Comparison of ENCODE assay signal across 8 cellular contexts in genomic region chr16:30894540-30895368, GRCh38. TPM values are rescaled to one million over a fixed set of nuclear protein-coding genes. Genes with fewer than 3 reads are reported as not detected.
DNase-seq lines count a peak whose midpoint lies in the region; ATAC-seq, FAIRE-seq and TF ChIP-seq lines count a peak whose summit lies in the region.

No MANE protein-coding gene starts in this region.

- peak overlapping the region; percentile 64 for H3K4me2 ChIP-seq in A549

- H3K27ac ChIP-seq in A549 (peak overlapping the region; percentile 79 to 95), HUES48 (ENCODE audit: low read depth, low read length) (peak overlapping the region; percentile 51)

- no peak for TF ChIP-seq POLR2A in A549 (IDR thresholded peaks at IDR 0.05; ENCODE audit: low read length)

- ATAC-seq in A549 (no peak), GM18868 (IDR thresholded peaks at IDR 0.05; ENCODE audit: unreplicated experiment) (no peak)

- H3K9ac ChIP-seq in HUES48 (ENCODE audit: low read depth, low read length): 0 out of 2 replicates have a peak overlapping the region, but pooled peaks have one; percentile 48
- peak overlapping the region; percentile 55 for H3K9ac ChIP-seq in mucosa of stomach (ENCODE audit: low read length)

- H3K27me3 ChIP-seq in HUES48 (ENCODE audit: control insufficient read depth, insufficient read depth, low read length) (peaks cover 14% of the 10 kb centered on the region), mucosa of stomach (ENCODE audit: control insufficient read depth, insufficient read depth, low read length) (no peaks in the 10 kb centered on the region)

- POLR2A ChIA-PET in A549 (lab: Yijun Ruan, JAX): no interaction called here

- H3K9me3 ChIP-seq in A549 (no peaks in the 10 kb centered on the region), HUES48 (ENCODE audit: control insufficient read depth, insufficient read depth, low read length) (no peaks in the 10 kb centered on the region), mucosa of stomach (ENCODE audit: control insufficient read depth, low read length) (no peaks in the 10 kb centered on the region)

- H3K4me1 ChIP-seq in A549 (peaks cover 34% of the 10 kb centered on the region), HUES48 (ENCODE audit: control insufficient read depth, insufficient read depth, low read length) (peaks cover 8% of the 10 kb centered on the region), mucosa of stomach (ENCODE audit: control insufficient read depth, insufficient read depth, low read length) (peaks cover 45% of the 10 kb centered on the region)

- 75% methylated on average over 16 of the region's 16 CpGs for WGBS in A549 (ENCODE audit: missing lambda C conversion rate)

- DNase-seq in A549 (ENCODE audit: low read depth in 1 of 2, low spot score in 1 of 2) (no peak), cardiac fibroblast (ENCODE audit: low read depth in 2 of 2) (peak in 1 of 2 donors; percentile 29), NCI-H1105 (lab: John Stamatoyannopoulos, UW) (no peak), AG08396 (ENCODE audit: low spot score) (no peak)
- no peak for DNase-seq in stimulated activated CD4-positive, alpha-beta T cell treated with anti-CD3 and anti-CD28 coated beads, Interleukin-4, amount 100 ng/mL, for 1 hour

- H3K36me3 ChIP-seq in HUES48 (ENCODE audit: control insufficient read depth, insufficient read depth, low read length) (no peaks in the 10 kb centered on the region), mucosa of stomach (ENCODE audit: control insufficient read depth, insufficient read depth, low read length) (no peaks in the 10 kb centered on the region)

- CTCF ChIA-PET in A549 (lab: Yijun Ruan, JAX): interaction anchor here (0.9 to 1.1 kb wide), 2 partner anchors 19 to 50 kb away, joined by 3 read pairs; no protein-coding TSS in a partner anchor

- TF ChIP-seq EP300 in A549 (IDR thresholded peaks at IDR 0.05): no peak

- no peak for TF ChIP-seq RAD21 in A549 (conservative IDR thresholded peaks at IDR 0.05 in 1 of 2, IDR thresholded peaks at IDR 0.05 in 1 of 2)

- no peak for TF ChIP-seq CTCF in A549 (IDR thresholded peaks at IDR 0.05)
- TF ChIP-seq CTCF in cardiac fibroblast (IDR thresholded peaks at IDR 0.05; ENCODE audit: low read depth, low read length): no peak

- no peak for FAIRE-seq in A549 (lab: Jason Lieb, UNC)

- H3K4me3 ChIP-seq in A549 (peak overlapping the region; percentile 56), HUES48 (ENCODE audit: low read depth, low read length) (peak overlapping the region; percentile 90), cardiac fibroblast (replicated peaks in 1 of 2; ENCODE audit: low read depth in 2 of 2, low read length in 2 of 2) (peak overlapping the region; percentile 41 to 87), mucosa of stomach (ENCODE audit: low read length) (peak overlapping the region; percentile 60)

TF ChIP-seq in A549, 52 proteins besides CTCF, POLR2A, EP300 and RAD21 (continues in another document):
- TF ChIP-seq KDM1A (IDR thresholded peaks at IDR 0.05; ENCODE audit: low read depth) (peak; percentile 41; the same call in 1 of the 2 replicates), PBX3 (IDR thresholded peaks at IDR 0.05) (no peak), ESRRA (IDR thresholded peaks at IDR 0.05; ENCODE audit: borderline replicate concordance, low read length) (no peak), CBX2 (IDR thresholded peaks at IDR 0.05; ENCODE audit: borderline replicate concordance, low read depth) (no peak), ZFP36 (IDR thresholded peaks at IDR 0.05; ENCODE audit: borderline replicate concordance, partially characterized antibody) (no peak), FOSB (CRISPR knock-in tag; IDR thresholded peaks at IDR 0.05) (no peak), TFCP2L1 (CRISPR knock-in tag; IDR thresholded peaks at IDR 0.05) (no peak), MAZ (IDR thresholded peaks at IDR 0.05; ENCODE audit: borderline replicate concordance, low read depth, low read length) (no peak), BCL3 (IDR thresholded peaks at IDR 0.05) (no peak), HOXB5 (CRISPR knock-in tag; IDR thresholded peaks at IDR 0.05) (0 out of 2 replicates have a peak, but pooled peaks have one; percentile 6), RFX5 (IDR thresholded peaks at IDR 0.05) (no peak), NFE2L2 (conservative IDR thresholded peaks at IDR 0.05; ENCODE audit: low read length) (no peak), MYC (IDR thresholded peaks at IDR 0.05; ENCODE audit: borderline replicate concordance, low read length) (no peak), RCOR1 (IDR thresholded peaks at IDR 0.05; ENCODE audit: low read depth, low read length) (no peak), RARB (CRISPR knock-in tag; IDR thresholded peaks at IDR 0.05) (no peak), CHD4 (IDR thresholded peaks at IDR 0.05; ENCODE audit: borderline replicate concordance) (no peak), REST (IDR thresholded peaks at IDR 0.05) (no peak), CEBPB (IDR thresholded peaks at IDR 0.05) (no peak), HOXB13 (CRISPR knock-in tag; IDR thresholded peaks at IDR 0.05; ENCODE audit: low read depth) (no peak), FOXS1 (CRISPR knock-in tag; IDR thresholded peaks at IDR 0.05) (no peak)

RNA-seq across cellular contexts. Expression of gene BCL7C, which starts 0.9 kb away (rescaled TPM):
- polyA plus RNA-seq in A549 (2011; rRNA removed) (9.5 and 10.8 TPM in 2 replicates), A549 (2017; fragmentation: RNase III; extraction: RNeasy Plus Mini Kit Qiagen cat#74134 plus additional on column Dnase treatment) (12.9 to 13.9 TPM (median 13.6 TPM) in 3 replicates)
- polyA plus RNA-seq in A549 (2012; cell fraction: cytosol; rRNA removed): 23.9 and 29.3 TPM in 2 replicates
- 13.5 and 14.3 TPM in 2 replicates for polyA plus RNA-seq in A549 (2012; cell fraction: nucleus; rRNA removed)
- 2.3 and 3.6 TPM in 2 replicates for polyA minus RNA-seq in A549 (2011; rRNA and poly(A)+ RNA removed)

RNA-seq across cellular contexts. Expression of gene CTF1, which starts 1.7 kb away (rescaled TPM):
- polyA plus RNA-seq in A549 (2011; rRNA removed) (0.13 and 0.44 TPM in 2 replicates), A549 (2017; fragmentation: RNase III; extraction: RNeasy Plus Mini Kit Qiagen cat#74134 plus additional on column Dnase treatment) (0.16 to 0.30 TPM (median 0.23 TPM) in 3 replicates)
- 0.34 and 0.52 TPM in 2 replicates for polyA plus RNA-seq in A549 (2012; cell fraction: cytosol; rRNA removed)
- 0.23 and 0.54 TPM in 2 replicates for polyA plus RNA-seq in A549 (2012; cell fraction: nucleus; rRNA removed)
- 0.17 and 0.63 TPM in 2 replicates for polyA minus RNA-seq in A549 (2011; rRNA and poly(A)+ RNA removed)

RNA-seq across cellular contexts. Expression of gene FBXL19, which starts 28.6 kb away (rescaled TPM):
- polyA plus RNA-seq in A549 (2011; rRNA removed): 5.6 and 7.0 TPM in 2 replicates
- polyA plus RNA-seq in A549 (2012; cell fraction: cytosol; rRNA removed): 11.4 and 17.1 TPM in 2 replicates
- 29.7 and 38.9 TPM in 2 replicates for polyA plus RNA-seq in A549 (2012; cell fraction: nucleus; rRNA removed)
- polyA plus RNA-seq in A549 (2017; fragmentation: RNase III; extraction: RNeasy Plus Mini Kit Qiagen cat#74134 plus additional on column Dnase treatment): 15.5 to 21.5 TPM (median 18.3 TPM) in 3 replicates
- polyA minus RNA-seq in A549 (2011; rRNA and poly(A)+ RNA removed): 6.8 and 9.4 TPM in 2 replicates

RNA-seq across cellular contexts. Expression of gene ORAI3, which starts 54.1 kb away (rescaled TPM):
- polyA plus RNA-seq in A549 (2011; rRNA removed) (14.1 and 17.3 TPM in 2 replicates), A549 (2017; fragmentation: RNase III; extraction: RNeasy Plus Mini Kit Qiagen cat#74134 plus additional on column Dnase treatment) (7.1 to 11.8 TPM (median 10.5 TPM) in 3 replicates)
- 5.9 and 10.3 TPM in 2 replicates for polyA plus RNA-seq in A549 (2012; cell fraction: cytosol; rRNA removed)
- 10.8 and 11.6 TPM in 2 replicates for polyA plus RNA-seq in A549 (2012; cell fraction: nucleus; rRNA removed)
- 11.0 and 13.8 TPM in 2 replicates for polyA minus RNA-seq in A549 (2011; rRNA and poly(A)+ RNA removed)
